8 cellular contexts compared by ENCODE assay signal in genomic region chr11:68659158-68659921, GRCh38. TPM values are rescaled to one million over a fixed set of nuclear protein-coding genes. Genes with fewer than 3 reads are reported as not detected.
A peak's percentile ranks its signal among the peaks of the same experiment; 100 is the strongest.
DNase-seq lines count a peak whose midpoint lies in the region; ATAC-seq and TF ChIP-seq lines count a peak whose summit lies in the region.

No MANE protein-coding gene starts in this region.

- no peaks in the 10 kb centered on the region for H3K4me1 ChIP-seq in CD8-positive, alpha-beta memory T cell (ENCODE audit: insufficient read depth, low read length)
- H3K4me1 ChIP-seq in OCI-LY7 (ENCODE audit: insufficient read depth, low read length, poor library complexity, severe bottlenecking): no peaks in the 10 kb centered on the region

- POLR2A ChIA-PET in CD8-positive, alpha-beta memory T cell (lab: Charles Lee): no interaction called here
- POLR2A ChIA-PET in OCI-LY7 (lab: Charles Lee): no interaction called here

- no peaks in the 10 kb centered on the region for H4K20me1 ChIP-seq in OCI-LY7 (ENCODE audit: insufficient read depth, low read length)

- H3K9me2 ChIP-seq in OCI-LY7 (ENCODE audit: insufficient read depth, low read length): no peaks in the 10 kb centered on the region

- no peak overlapping the region for H2AFZ ChIP-seq in OCI-LY7 (ENCODE audit: low read length)

- H3K9me3 Mint-ChIP-seq in CD8-positive, alpha-beta memory T cell: no peaks in the 10 kb centered on the region

- H3K27me3 ChIP-seq in CD8-positive, alpha-beta memory T cell (ENCODE audit: insufficient read depth, low read length, poor library complexity, severe bottlenecking): no peaks in the 10 kb centered on the region

- TF ChIP-seq CTCF in OCI-LY7 (conservative IDR thresholded peaks at IDR 0.05; ENCODE audit: low read length): no peak

- H3K79me2 ChIP-seq in OCI-LY7 (ENCODE audit: insufficient read depth, low read depth, low read length): no peaks in the 10 kb centered on the region

- intact Hi-C loops in OCI-LY7 (cut with micrococcal nuclease; ENCODE audit: unreplicated experiment): no loop called here

- no peak overlapping the region for H3K4me3 ChIP-seq in CD8-positive, alpha-beta memory T cell (ENCODE audit: low read length)
- H3K4me3 ChIP-seq in OCI-LY7 (ENCODE audit: low read depth, low read length, poor library complexity, severe bottlenecking): no peak overlapping the region

- H3K9me3 ChIP-seq in CD8-positive, alpha-beta memory T cell (ENCODE audit: low read length): no peaks in the 10 kb centered on the region
- H3K9me3 ChIP-seq in OCI-LY7 (ENCODE audit: low read length): no peaks in the 10 kb centered on the region

- CTCF ChIA-PET in CD8-positive, alpha-beta memory T cell (lab: Charles Lee): no interaction called here
- CTCF ChIA-PET in OCI-LY7 (lab: Charles Lee; ENCODE audit: unreplicated experiment): no interaction called here

- H3K36me3 ChIP-seq in CD8-positive, alpha-beta memory T cell (ENCODE audit: insufficient read depth, low read length): no peaks in the 10 kb centered on the region
- no peaks in the 10 kb centered on the region for H3K36me3 ChIP-seq in OCI-LY7 (ENCODE audit: insufficient read depth, low read length)

- H3K4me1 Mint-ChIP-seq in CD8-positive, alpha-beta memory T cell: no peaks in the 10 kb centered on the region

- peak; percentile 46 for ATAC-seq in esophagus mucosa

- no peak overlapping the region for H3K27ac Mint-ChIP-seq in CD8-positive, alpha-beta memory T cell

- H3K4me2 ChIP-seq in OCI-LY7 (ENCODE audit: low read length): no peak overlapping the region

- peaks cover 6 to 52% of the 10 kb centered on the region in 2 donors for H3K27me3 Mint-ChIP-seq in CD8-positive, alpha-beta memory T cell

- H3K4me3 Mint-ChIP-seq in CD8-positive, alpha-beta memory T cell: no peak overlapping the region

- no peaks in the 10 kb centered on the region for H3K36me3 Mint-ChIP-seq in CD8-positive, alpha-beta memory T cell

- H3K27ac ChIP-seq in CD8-positive, alpha-beta memory T cell (ENCODE audit: low read depth, low read length): no peak overlapping the region
- H3K27ac ChIP-seq in OCI-LY7 (ENCODE audit: low read depth, low read length, poor library complexity, severe bottlenecking): no peak overlapping the region

- no TSS peak for BruUV-seq in OCI-LY7 (replicated peaks; lab: Mats Ljungman, UMichigan)

- DNase-seq in GM03348 (ENCODE audit: low spot score) (peak; percentile 64), NCI-H748 treated with DMSO at 0.1 percent for 48 hours (lab: John Stamatoyannopoulos, UW) (peak; percentile 96), pons (ENCODE audit: low spot score) (peak; percentile 17), HT-29 (ENCODE audit: low spot score) (no peak), OCI-LY7 (ENCODE audit: low spot score) (no peak), SKM-1 (lab: John Stamatoyannopoulos, UW; ENCODE audit: unreplicated experiment) (no peak)
- no peak for DNase-seq in CD8-positive, alpha-beta memory T cell

RNA-seq across cellular contexts. Expression of gene GAL, which starts 25.0 kb away (rescaled TPM):
- total RNA-seq in esophagus mucosa (0.36 TPM), OCI-LY7 (2022) (not detected in 2 replicates)
- total RNA-seq in HT-29 (2014; rRNA removed; shearing (Covaris generic)): not detected in 2 replicates
- total RNA-seq in CD8-positive, alpha-beta memory T cell: 1 to 10 TPM; 1.7 to 2.0 TPM
- polyA plus RNA-seq in CD8-positive, alpha-beta memory T cell: not detected
- not detected in 2 replicates for total RNA-seq in OCI-LY7 (2014; rRNA removed; shearing (Covaris generic))

Comparison
In these comparisons a context has a peak if more than half of its experiments do, and no peak if none do; other contexts are left out.
1. DNase-seq: peak in GM03348 (single experiment), NCI-H748 treated with DMSO at 0.1 percent for 48 hours (single experiment) and pons (single experiment); none in HT-29 (single experiment), CD8-positive, alpha-beta memory T cell (0 of 5), OCI-LY7 (single experiment) and SKM-1 (single experiment).